Comparison of ENCODE assay signal across 8 cellular contexts in genomic region chr16:9099131-9099625, GRCh38. TPM values are rescaled to one million over a fixed set of nuclear protein-coding genes. Genes with fewer than 3 reads are reported as not detected.
A peak's percentile ranks its signal among the peaks of the same experiment; 100 is the strongest.
DNase-seq lines count a peak whose midpoint lies in the region; ATAC-seq and TF ChIP-seq lines count a peak whose summit lies in the region.

No MANE protein-coding gene starts in this region.

- H3K9me3 Mint-ChIP-seq in activated T-cell treated with anti-CD3 and anti-CD28 coated beads, Interleukin-2, amount 50 U/mL, for 24 hours: no peaks in the 10 kb centered on the region

- no TSS peak for BruUV-seq in PC-9 (replicated peaks; lab: Mats Ljungman, UMichigan)

- peak overlapping the region; percentile 95 for H3K27ac Mint-ChIP-seq in activated T-cell treated with anti-CD3 and anti-CD28 coated beads, Interleukin-2, amount 50 U/mL, for 24 hours

- no peaks in the 10 kb centered on the region for H3K27me3 Mint-ChIP-seq in activated T-cell treated with anti-CD3 and anti-CD28 coated beads, Interleukin-2, amount 50 U/mL, for 24 hours

- H3K27me3 ChIP-seq in PC-9 (ENCODE audit: insufficient read depth, low read depth) (no peaks in the 10 kb centered on the region), esophagus (ENCODE audit: control insufficient read depth in 1 of 2, insufficient read depth in 2 of 2, low read length in 2 of 2) (no peaks in the 10 kb centered on the region), stomach smooth muscle (ENCODE audit: control insufficient read depth in 1 of 2, insufficient read depth in 2 of 2, low read length in 2 of 2) (no peaks in the 10 kb centered on the region)

- TF ChIP-seq CTCF in PC-9 (conservative IDR thresholded peaks at IDR 0.05): no peak

- peaks cover 100% of the 10 kb centered on the region for H3K79me2 ChIP-seq in PC-9 (ENCODE audit: low read depth)

- WGBS in esophagus, 2 donors: 33 to 36% methylated on average over 5 of the region's 5 CpGs

- CTCF ChIA-PET in PC-9 (lab: Charles Lee): interaction anchor here (0.6 kb wide), 1 partner anchor 179 kb away, joined by 4 read pairs; no protein-coding TSS in a partner anchor

- H3K4me2 ChIP-seq in PC-9: peak overlapping the region; percentile 99

- H4K20me1 ChIP-seq in PC-9 (ENCODE audit: insufficient read depth): peaks cover 97% of the 10 kb centered on the region

- POLR2A ChIA-PET in PC-9 (lab: Charles Lee; ENCODE audit: unreplicated experiment): interaction anchor here (0.6 kb wide), 1 partner anchor 12 kb away, joined by 4 read pairs; no protein-coding TSS in a partner anchor

- peaks cover 89% of the 10 kb centered on the region for H3K4me1 ChIP-seq in PC-9 (replicated peaks; ENCODE audit: insufficient read depth)
- peaks cover 0 to 23% of the 10 kb centered on the region in 2 donors for H3K4me1 ChIP-seq in esophagus (ENCODE audit: control insufficient read depth in 2 of 2, insufficient read depth in 2 of 2, low read length in 1 of 2)
- peaks cover 34% of the 10 kb centered on the region for H3K4me1 ChIP-seq in stomach smooth muscle (ENCODE audit: control insufficient read depth, insufficient read depth, low read length)

- H3K4me3 Mint-ChIP-seq in activated T-cell treated with anti-CD3 and anti-CD28 coated beads, Interleukin-2, amount 50 U/mL, for 24 hours: peak overlapping the region; percentile 70

- 0 out of 2 replicates have a peak overlapping the region, but pooled peaks have one; percentile 5 for H3K4me3 ChIP-seq in PC-9
- H3K4me3 ChIP-seq in esophagus (ENCODE audit: low read depth in 1 of 2, low read length in 2 of 2): no peak overlapping the region
- H3K4me3 ChIP-seq in stomach smooth muscle (ENCODE audit: low read length in 2 of 2): no peak overlapping the region

- no peak for DNase-seq in activated T-cell treated with anti-CD3 and anti-CD28 coated beads, Interleukin-2, amount 50 U/mL, for 24 hours
- no peak for DNase-seq in activated T-cell treated with anti-CD3 and anti-CD28 coated beads for 4 hours
- peak in 1 of 2 experiments; percentile 70 for DNase-seq in PC-9
- no peak for DNase-seq in OCI-M2 (lab: John Stamatoyannopoulos, UW; ENCODE audit: unreplicated experiment)
- no peak for DNase-seq in dedifferentiated amniotic fluid mesenchymal stem cell (ENCODE audit: extremely low spot score)

- H3K27ac ChIP-seq in PC-9 (peak overlapping the region; percentile 62), esophagus (ENCODE audit: low read depth in 2 of 2, low read length in 1 of 2) (peak overlapping the region; percentile 30 to 76), stomach smooth muscle (ENCODE audit: low read length) (peak overlapping the region; percentile 8)

- intact Hi-C loops in PC-9 (cut with micrococcal nuclease; ENCODE audit: unreplicated experiment): loop anchor here (1.0 to 10.0 kb wide), 2 partner anchors 16 to 224 kb away; no protein-coding TSS in a partner anchor

- no peak overlapping the region for H3K9ac ChIP-seq in stomach smooth muscle (ENCODE audit: low read length in 2 of 2)

- ATAC-seq in HG02623 (IDR thresholded peaks at IDR 0.05; ENCODE audit: unreplicated experiment): no peak

- H3F3A ChIP-seq in PC-9 (ENCODE audit: insufficient read depth, low read depth): peaks cover 80% of the 10 kb centered on the region

- H3K36me3 ChIP-seq in PC-9 (ENCODE audit: low read depth) (peaks cover 77% of the 10 kb centered on the region), esophagus (ENCODE audit: control insufficient read depth in 2 of 2, insufficient read depth in 2 of 2, low read length in 1 of 2) (peaks cover 4 to 8% of the 10 kb centered on the region in 2 donors), stomach smooth muscle (ENCODE audit: control insufficient read depth in 2 of 2, insufficient read depth in 2 of 2, low read length in 2 of 2) (peaks cover 16 to 18% of the 10 kb centered on the region in 2 donors)

- H2AFZ ChIP-seq in PC-9: no peak overlapping the region

- H3K4me1 Mint-ChIP-seq in activated T-cell treated with anti-CD3 and anti-CD28 coated beads, Interleukin-2, amount 50 U/mL, for 24 hours (ENCODE audit: low read depth): peaks cover 92% of the 10 kb centered on the region

- H3K9me3 ChIP-seq in PC-9 (ENCODE audit: insufficient read depth, low read depth) (no peaks in the 10 kb centered on the region), esophagus (ENCODE audit: control insufficient read depth in 2 of 2, insufficient read depth in 1 of 2, low read depth in 1 of 2, low read length in 1 of 2) (no peaks in the 10 kb centered on the region), stomach smooth muscle (ENCODE audit: control insufficient read depth in 2 of 2, low read length in 2 of 2) (no peaks in the 10 kb centered on the region)

- H3K36me3 Mint-ChIP-seq in activated T-cell treated with anti-CD3 and anti-CD28 coated beads, Interleukin-2, amount 50 U/mL, for 24 hours (ENCODE audit: low read depth): peaks cover 99% of the 10 kb centered on the region

- no peaks in the 10 kb centered on the region for H3K9me2 ChIP-seq in PC-9 (ENCODE audit: insufficient read depth)

RNA-seq across cellular contexts. Expression of gene HAPSTR1, which starts 7.7 kb away (rescaled TPM):
- total RNA-seq in PC-9 (2021): 61.1 and 82.8 TPM in 2 replicates
- 10 to 100 TPM; 11.4 to 14.2 TPM for polyA plus RNA-seq in esophagus

Comparison
In these comparisons a context has a peak if more than half of its experiments do, and no peak if none do; other contexts are left out.
1. H3K27ac ChIP-seq: peak in every context shown above with its lines; median percentile 62 in PC-9; 53 in esophagus; 8 in stomach smooth muscle.